Comparison of ENCODE assay signal across 1 cellular context in genomic region chr19:5434351-5434917, GRCh38.
TF ChIP-seq lines count a peak whose summit lies in the region.

No MANE protein-coding gene starts in this region.

TF ChIP-seq in HEK293, 187 proteins besides CTCF, POLR2A, EP300 and RAD21 (continued from another document):
- TF ChIP-seq PRDM2 (tag by site-specific recombination; IDR thresholded peaks at IDR 0.05; ENCODE audit: borderline replicate concordance) = no peak
- no peak for TF ChIP-seq REST (tag by site-specific recombination; IDR thresholded peaks at IDR 0.05)
- TF ChIP-seq ZNF138 (tag by site-specific recombination; IDR thresholded peaks at IDR 0.05; ENCODE audit: borderline replicate concordance) = no peak
- TF ChIP-seq ZNF701 (tag by site-specific recombination; IDR thresholded peaks at IDR 0.05) = no peak
- TF ChIP-seq ZNF341 (tag by site-specific recombination; IDR thresholded peaks at IDR 0.05; ENCODE audit: low read depth) = peak; percentile 24; the same call in 1 of the 2 replicates
- TF ChIP-seq KLF17 (tag by site-specific recombination; IDR thresholded peaks at IDR 0.05) = no peak
- no peak for TF ChIP-seq ZBTB17 (tag by site-specific recombination; IDR thresholded peaks at IDR 0.05)
- peak; percentile 37; the same call in 1 of the 2 replicates for TF ChIP-seq ZFHX2 (tag by site-specific recombination; conservative IDR thresholded peaks at IDR 0.05)
- no peak for TF ChIP-seq ZNF658 (tag by site-specific recombination; IDR thresholded peaks at IDR 0.05)
- TF ChIP-seq ZNF202 (tag by site-specific recombination; IDR thresholded peaks at IDR 0.05; ENCODE audit: borderline replicate concordance) = no peak
TF ChIP-seq in HEK293: peak in this region for 4.
